23 cellular contexts compared by ENCODE assay signal in the genomic region with DNA sequence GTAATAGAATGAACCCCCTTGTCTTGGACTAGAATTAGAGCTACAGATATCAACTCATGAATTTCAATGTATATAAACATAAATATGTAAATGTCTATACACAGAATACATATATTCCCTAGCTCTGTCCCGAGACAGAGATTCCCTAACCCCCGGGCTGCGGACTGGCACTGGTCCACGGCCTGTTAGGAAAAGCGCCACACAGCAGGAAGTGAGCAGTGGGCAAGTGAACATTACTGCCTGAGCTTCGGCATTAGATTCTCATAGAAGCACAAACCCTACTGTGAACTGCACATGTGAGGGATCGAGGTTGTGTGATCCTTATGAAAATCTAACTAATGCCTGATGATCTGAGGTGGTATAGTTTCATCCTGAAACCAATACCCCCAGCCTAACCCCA.
"Had no signal": no experiment of that assay in that cellular context is flagged by ENCODE, and none has a peak within 500 bp of the region (broad histone marks: within the 10 kb centered on the region; RNA-seq: fewer than 3 reads in every experiment).

No MANE protein-coding gene starts in this region.

- H3K27ac Mint-ChIP-seq: activated naive CD4-positive, alpha-beta T cell treated with anti-CD3 and anti-CD28 coated beads for 36 hours; activated naive CD8-positive, alpha-beta T cell treated with anti-CD3 and anti-CD28 coated beads, Interleukin-2, amount 50 U/mL, for 24 hours; activated T-cell treated with anti-CD3 and anti-CD28 coated beads, Interleukin-2, amount 50 U/mL, for 24 hours; naive B cell had no signal

- H3K4me3 Mint-ChIP-seq: activated naive CD4-positive, alpha-beta T cell treated with anti-CD3 and anti-CD28 coated beads for 36 hours; activated naive CD8-positive, alpha-beta T cell treated with anti-CD3 and anti-CD28 coated beads, Interleukin-2, amount 50 U/mL, for 24 hours; activated T-cell treated with anti-CD3 and anti-CD28 coated beads, Interleukin-2, amount 50 U/mL, for 24 hours; effector memory CD8-positive, alpha-beta T cell; naive B cell; neural crest cell; WTC11 had no signal

- H3K9me3 ChIP-seq: body of pancreas, esophagus muscularis mucosa, lower lobe of right lung, sigmoid colon, thyroid gland, upper lobe of right lung had no signal

- H3K27ac ChIP-seq: body of pancreas, dorsolateral prefrontal cortex, esophagus muscularis mucosa, lower lobe of right lung, sigmoid colon, thyroid gland, upper lobe of right lung had no signal

- H3K36me3 Mint-ChIP-seq: naive B cell, WTC11 had no signal

- H3K36me3 ChIP-seq: sigmoid colon, thyroid gland, upper lobe of right lung had no signal

- H3K27me3 ChIP-seq: body of pancreas, dorsolateral prefrontal cortex, esophagus muscularis mucosa, sigmoid colon, thyroid gland, upper lobe of right lung had no signal

- H3K9me3 Mint-ChIP-seq: activated naive CD4-positive, alpha-beta T cell treated with anti-CD3 and anti-CD28 coated beads for 36 hours; activated naive CD8-positive, alpha-beta T cell treated with anti-CD3 and anti-CD28 coated beads, Interleukin-2, amount 50 U/mL, for 24 hours; activated T-cell treated with anti-CD3 and anti-CD28 coated beads, Interleukin-2, amount 50 U/mL, for 24 hours; effector memory CD8-positive, alpha-beta T cell; naive B cell had no signal

- H3K4me2 ChIP-seq: smooth muscle cell had no signal

- ATAC-seq: activated naive CD8-positive, alpha-beta T cell treated with anti-CD3 and anti-CD28 coated beads, Interleukin-2, amount 50 U/mL, for 24 hours; body of pancreas; effector memory CD8-positive, alpha-beta T cell; left colon; lower lobe of right lung; stimulated activated naive CD8-positive, alpha-beta T cell treated with anti-CD3 and anti-CD28 coated beads, Interleukin-15, Interleukin-2, amounts not matched to agents 100 U/mL and 50 U/mL, for 24 hours; upper lobe of right lung; WTC11 had no signal

- H3K4me1 ChIP-seq: body of pancreas, lower lobe of right lung, sigmoid colon, upper lobe of right lung had no signal

- H3K27me3 Mint-ChIP-seq: activated T-cell treated with anti-CD3 and anti-CD28 coated beads, Interleukin-2, amount 50 U/mL, for 24 hours; effector memory CD8-positive, alpha-beta T cell; naive B cell had no signal

- H3K4me1 Mint-ChIP-seq: activated naive CD8-positive, alpha-beta T cell treated with anti-CD3 and anti-CD28 coated beads, Interleukin-2, amount 50 U/mL, for 24 hours; naive B cell; WTC11 had no signal

- H3K4me3 ChIP-seq: body of pancreas, dorsolateral prefrontal cortex, esophagus muscularis mucosa, lower lobe of right lung, sigmoid colon, smooth muscle cell, thyroid gland, upper lobe of right lung had no signal

- DNase-seq: activated effector memory CD4-positive, alpha-beta T cell treated with Interleukin-2 at 50 U/mL for 16 hours; activated naive CD4-positive, alpha-beta T cell treated with anti-CD3 and anti-CD28 coated beads for 36 hours; activated naive CD8-positive, alpha-beta T cell treated with anti-CD3 and anti-CD28 coated beads, Interleukin-2, amount 50 U/mL, for 24 hours; activated T-cell treated with anti-CD3 and anti-CD28 coated beads, Interleukin-2, amount 50 U/mL, for 24 hours; body of pancreas; effector memory CD8-positive, alpha-beta T cell; glutamatergic neuron; hypothalamus; left colon; lower lobe of right lung; naive B cell; posterior cingulate gyrus; sigmoid colon; stimulated activated CD4-positive, alpha-beta T cell treated with anti-CD3 and anti-CD28 coated beads, Interleukin-4, amount 100 ng/mL, for 1 hour; stimulated activated naive CD8-positive, alpha-beta T cell treated with anti-CD3 and anti-CD28 coated beads, Interleukin-15, Interleukin-2, amounts not matched to agents 100 U/mL and 50 U/mL, for 24 hours; T-helper 9 cell; thyroid gland; upper lobe of right lung had no signal
